8 cellular contexts compared by ENCODE assay signal in genomic region chr2:134232868-134233732, GRCh38.
DNase-seq lines count a peak whose midpoint lies in the region; ATAC-seq lines count a peak whose summit lies in the region.

No MANE protein-coding gene starts in this region.

- peak; percentile 62 to 78 for DNase-seq in Kasumi-1 (lab: John Stamatoyannopoulos, UW)
- no peak for DNase-seq in effector memory CD4-positive, alpha-beta T cell
- DNase-seq in NCI-H446 treated with DMSO at 0.1 percent for 48 hours (lab: John Stamatoyannopoulos, UW) = no peak
- no peak for DNase-seq in superior temporal gyrus (ENCODE audit: extremely low spot score)
- DNase-seq in NCI-H748 (lab: John Stamatoyannopoulos, UW; ENCODE audit: unreplicated experiment) = no peak
- no peak for DNase-seq in stimulated activated CD4-positive, alpha-beta T cell treated with anti-CD3 and anti-CD28 coated beads, Interleukin-12 subunit alpha, Interleukin-12 subunit beta, amount 100 ng/mL, for 4 hours

- peaks cover 44% of the 10 kb centered on the region for H3K4me1 ChIP-seq in effector memory CD4-positive, alpha-beta T cell (ENCODE audit: control insufficient read depth, insufficient read depth, low read length, poor library complexity, severe bottlenecking)

- H3K9me3 ChIP-seq in effector memory CD4-positive, alpha-beta T cell (ENCODE audit: control insufficient read depth, low read length) = no peaks in the 10 kb centered on the region

- peak overlapping the region; percentile 59 for H3K27ac ChIP-seq in effector memory CD4-positive, alpha-beta T cell (ENCODE audit: insufficient read depth, low read length, poor library complexity, severe bottlenecking)

- H3K4me3 ChIP-seq in effector memory CD4-positive, alpha-beta T cell (ENCODE audit: insufficient read depth, low read depth, low read length, poor library complexity, severe bottlenecking) = peak overlapping the region; percentile 10

- ATAC-seq in GM18498 (IDR thresholded peaks at IDR 0.05; ENCODE audit: unreplicated experiment) (peak; percentile 49), GM21717 (IDR thresholded peaks at IDR 0.05; ENCODE audit: unreplicated experiment) (peak; percentile 46)

- H3K36me3 ChIP-seq in effector memory CD4-positive, alpha-beta T cell (ENCODE audit: control insufficient read depth, insufficient read depth, low read length) = no peaks in the 10 kb centered on the region

- no peaks in the 10 kb centered on the region for H3K27me3 ChIP-seq in effector memory CD4-positive, alpha-beta T cell (replicated peaks; ENCODE audit: control insufficient read depth, insufficient read depth, low read length, poor library complexity, severe bottlenecking)

Comparison
In these comparisons a context has a peak if more than half of its experiments do, and no peak if none do; other contexts are left out.
1. DNase-seq: peak in Kasumi-1 (2 of 2); none in effector memory CD4-positive, alpha-beta T cell (0 of 3), NCI-H446 treated with DMSO at 0.1 percent for 48 hours (single experiment), superior temporal gyrus (single experiment), NCI-H748 (single experiment) and stimulated activated CD4-positive, alpha-beta T cell treated with anti-CD3 and anti-CD28 coated beads, Interleukin-12 subunit alpha, Interleukin-12 subunit beta, amount 100 ng/mL, for 4 hours (single experiment).